ENCODE assay signal across 1 cellular context in the genomic region with DNA sequence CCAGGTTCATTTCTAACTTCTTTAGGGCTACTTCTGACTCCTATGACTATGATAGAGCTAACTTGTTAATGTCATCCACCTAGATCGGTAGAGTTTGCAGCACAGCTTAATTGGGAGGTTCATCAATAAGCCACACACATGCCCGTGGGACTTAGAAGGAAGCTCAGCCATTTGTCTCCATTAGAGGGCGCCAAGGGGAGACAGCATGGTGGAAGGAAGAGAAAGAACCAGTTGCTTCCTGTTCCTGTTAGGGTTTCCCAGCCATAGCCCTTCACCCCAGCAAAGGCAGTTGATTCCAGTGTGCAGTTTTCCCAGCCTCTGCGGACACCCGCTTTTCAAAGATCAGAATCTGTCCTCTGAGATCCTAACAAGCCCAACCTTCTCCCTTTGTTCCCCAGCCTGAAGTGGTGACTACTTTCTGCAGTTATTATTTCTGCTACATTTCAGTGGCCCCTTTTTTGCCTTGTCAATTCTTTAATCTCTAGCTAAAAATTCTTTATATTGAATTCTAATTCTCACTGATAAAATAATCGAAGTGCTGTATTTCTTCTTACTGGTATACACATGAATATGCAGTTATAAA.
TF ChIP-seq lines count a peak whose summit lies in the region.

No MANE protein-coding gene starts in this region.

TF ChIP-seq in SK-N-SH treated with all-trans-retinoic acid at 6 μM for 48 hours, 23 proteins besides CTCF, POLR2A, EP300 and RAD21 (continued from another document):
- TF ChIP-seq, protein P1, sequence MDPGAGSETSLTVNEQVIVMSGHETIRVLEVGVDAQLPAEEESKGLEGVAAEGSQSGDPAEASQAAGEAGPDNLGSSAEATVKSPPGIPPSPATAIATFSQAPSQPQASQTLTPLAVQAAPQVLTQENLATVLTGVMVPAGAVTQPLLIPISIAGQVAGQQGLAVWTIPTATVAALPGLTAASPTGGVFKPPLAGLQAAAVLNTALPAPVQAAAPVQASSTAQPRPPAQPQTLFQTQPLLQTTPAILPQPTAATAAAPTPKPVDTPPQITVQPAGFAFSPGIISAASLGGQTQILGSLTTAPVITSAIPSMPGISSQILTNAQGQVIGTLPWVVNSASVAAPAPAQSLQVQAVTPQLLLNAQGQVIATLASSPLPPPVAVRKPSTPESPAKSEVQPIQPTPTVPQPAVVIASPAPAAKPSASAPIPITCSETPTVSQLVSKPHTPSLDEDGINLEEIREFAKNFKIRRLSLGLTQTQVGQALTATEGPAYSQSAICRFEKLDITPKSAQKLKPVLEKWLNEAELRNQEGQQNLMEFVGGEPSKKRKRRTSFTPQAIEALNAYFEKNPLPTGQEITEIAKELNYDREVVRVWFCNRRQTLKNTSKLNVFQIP (CRISPR knock-in tag; IDR thresholded peaks at IDR 0.05; ENCODE audit: borderline replicate concordance, low read depth) = no peak
- TF ChIP-seq TCF4 (CRISPR knock-in tag; IDR thresholded peaks at IDR 0.05; ENCODE audit: borderline replicate concordance) = no peak
- no peak for TF ChIP-seq SNAI2 (CRISPR knock-in tag; IDR thresholded peaks at IDR 0.05)
- TF ChIP-seq GLIS3 (CRISPR knock-in tag; IDR thresholded peaks at IDR 0.05) = no peak
- TF ChIP-seq OSR1 (CRISPR knock-in tag; IDR thresholded peaks at IDR 0.05) = no peak
- no peak for TF ChIP-seq ZFP30 (CRISPR knock-in tag; IDR thresholded peaks at IDR 0.05)
- TF ChIP-seq BACH2 (CRISPR knock-in tag; IDR thresholded peaks at IDR 0.05; ENCODE audit: borderline replicate concordance) = no peak
- no peak for TF ChIP-seq ISL1 (CRISPR knock-in tag; IDR thresholded peaks at IDR 0.05)
- TF ChIP-seq ZFP3 (CRISPR knock-in tag; IDR thresholded peaks at IDR 0.05) = no peak
- TF ChIP-seq CSDC2 (CRISPR knock-in tag; IDR thresholded peaks at IDR 0.05) = no peak
TF ChIP-seq in SK-N-SH treated with all-trans-retinoic acid at 6 μM for 48 hours: peak in this region for 0.
